ENCODE assay signal across 14 cellular contexts in the genomic region with DNA sequence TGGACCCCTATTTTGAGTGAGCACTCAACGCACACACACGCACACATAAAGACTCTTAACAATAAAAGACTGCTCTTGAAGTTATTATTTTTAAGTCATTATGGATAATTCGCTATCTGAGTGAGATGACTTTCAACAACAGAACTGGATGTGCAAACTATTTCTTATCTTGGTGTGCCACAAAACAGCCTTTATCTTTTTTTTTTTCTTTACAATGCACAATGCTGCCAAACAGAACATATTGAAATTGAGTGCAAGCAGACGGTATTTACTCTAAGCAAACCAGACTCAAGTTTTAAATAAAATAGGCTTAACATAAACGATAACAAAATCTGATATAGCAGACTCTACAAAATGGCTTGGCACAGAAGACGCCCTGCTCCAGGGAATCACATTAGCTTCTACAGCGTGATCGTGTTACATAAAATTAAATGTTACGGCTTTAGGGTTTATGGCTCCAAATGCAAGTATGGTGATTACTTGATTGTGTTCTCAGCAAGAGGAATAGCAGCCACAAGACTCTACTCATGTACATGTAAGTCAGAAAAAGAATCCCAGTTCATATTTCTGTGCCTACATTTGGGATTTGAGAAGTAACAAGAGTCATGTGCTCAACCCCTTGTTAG. TPM values are rescaled to one million over a fixed set of nuclear protein-coding genes. Genes with fewer than 3 reads are reported as not detected.
DNase-seq lines count a peak whose midpoint lies in the region; TF ChIP-seq lines count a peak whose summit lies in the region.
"Had no signal": no experiment of that assay in that cellular context is flagged by ENCODE, and none has a peak within 500 bp of the region (broad histone marks: within the 10 kb centered on the region; RNA-seq: fewer than 3 reads in every experiment).

No MANE protein-coding gene starts in this region.

- H3K9me3 ChIP-seq in A673 (ENCODE audit: low read depth, low read length, poor library complexity, severe bottlenecking) (no peaks in the 10 kb centered on the region), HEK293 (ENCODE audit: control insufficient read depth, insufficient read depth, low read depth, low read length) (no peaks in the 10 kb centered on the region), SK-N-MC (ENCODE audit: low read depth, low read length) (peaks cover 8% of the 10 kb centered on the region; the same call in 1 of the 2 replicates)

- H3K4me3 ChIP-seq in A673 (ENCODE audit: low read depth, low read length, poor library complexity, severe bottlenecking) (no peak overlapping the region), HEK293 (ENCODE audit: low read depth, low read length) (no peak overlapping the region), SK-N-MC (peak overlapping the region; percentile 73)

- H3K4me3 Mint-ChIP-seq in immature natural killer cell: no peak overlapping the region
- H3K4me3 Mint-ChIP-seq in activated T-helper 1 cell treated with anti-CD3 and anti-CD28 coated beads, Interleukin-12 subunit alpha, Interleukin-12 subunit beta, Interleukin-2, Interleukin-4 antibody, amounts not matched to agents 30 ng/mL and 10 ng/mL and 1 ng/mL, durations not matched to agents 14 hours and 24 hours and 36 hours: no peak overlapping the region

- DNase-seq in A673 (ENCODE audit: low spot score): no peak
- peak; percentile 50 for DNase-seq in SK-N-MC (ENCODE audit: low read depth, low spot score)
- peak; percentile 67 for DNase-seq in fibroblast of peridontal ligament (ENCODE audit: extremely low read depth)
- no peak for DNase-seq in glomerular visceral epithelial cell (ENCODE audit: extremely low spot score)
- no peak for DNase-seq in immature natural killer cell
- DNase-seq in activated T-helper 1 cell treated with anti-CD3 and anti-CD28 coated beads, Interleukin-12 subunit alpha, Interleukin-12 subunit beta, Interleukin-2, Interleukin-4 antibody, amounts not matched to agents 30 ng/mL and 10 ng/mL and 1 ng/mL, durations not matched to agents 14 hours and 24 hours and 36 hours (ENCODE audit: low spot score): no peak
- DNase-seq: DMS153, Karpas-422, MM.1S, NCI-H1417 treated with DMSO at 0.1 percent for 48 hours, NCI-H1930, NCI-H524 had no signal

- H3K9me3 Mint-ChIP-seq in immature natural killer cell: no peaks in the 10 kb centered on the region
- no peaks in the 10 kb centered on the region for H3K9me3 Mint-ChIP-seq in activated T-helper 1 cell treated with anti-CD3 and anti-CD28 coated beads, Interleukin-12 subunit alpha, Interleukin-12 subunit beta, Interleukin-2, Interleukin-4 antibody, amounts not matched to agents 30 ng/mL and 10 ng/mL and 1 ng/mL, durations not matched to agents 14 hours and 24 hours and 36 hours

- H3K27ac ChIP-seq in A673 (ENCODE audit: low read depth, low read length, poor library complexity, severe bottlenecking) (peak overlapping the region; percentile 21), HEK293 (ENCODE audit: extremely low read depth, low read depth, low read length) (no peak overlapping the region), SK-N-MC (peak overlapping the region; percentile 98)
- H3K27ac ChIP-seq: RWPE1 had no signal

- H3K36me3 ChIP-seq in A673 (ENCODE audit: insufficient read depth, low read length, poor library complexity, severe bottlenecking) (no peaks in the 10 kb centered on the region), HEK293 (ENCODE audit: control insufficient read depth in 2 of 2, insufficient read depth in 1 of 2, low read length in 2 of 2) (no peaks in the 10 kb centered on the region), SK-N-MC (ENCODE audit: insufficient read depth, low read length) (no peaks in the 10 kb centered on the region)

- BruUV-seq in A673 (replicated peaks; lab: Mats Ljungman, UMichigan): no TSS peak

- no peaks in the 10 kb centered on the region for H3K27me3 ChIP-seq in A673 (replicated peaks; ENCODE audit: insufficient read depth, low read depth, low read length, poor library complexity)

- peaks cover 0 to 33% (median 10%) of the 10 kb centered on the region in 3 donors for H3K27me3 Mint-ChIP-seq in immature natural killer cell (ENCODE audit: low read depth in 3 of 3)
- no peaks in the 10 kb centered on the region for H3K27me3 Mint-ChIP-seq in activated T-helper 1 cell treated with anti-CD3 and anti-CD28 coated beads, Interleukin-12 subunit alpha, Interleukin-12 subunit beta, Interleukin-2, Interleukin-4 antibody, amounts not matched to agents 30 ng/mL and 10 ng/mL and 1 ng/mL, durations not matched to agents 14 hours and 24 hours and 36 hours (ENCODE audit: insufficient read depth)

- POLR2A ChIA-PET in A673 (lab: Charles Lee; ENCODE audit: low non-redundant PET): no interaction called here
- POLR2A ChIA-PET in HEK293 (lab: Yijun Ruan, JAX): no interaction called here

- CTCF ChIA-PET in A673 (lab: Charles Lee) (interaction anchor here (0.6 kb wide), 1 partner anchor 667 kb away, joined by 3 read pairs; the partner anchor contains the start of gene EVC2), HEK293 (lab: Yijun Ruan, JAX) (interaction anchor here (0.8 to 1.4 kb wide), 2 partner anchors 8 to 9 kb away, joined by 3 to 5 read pairs; partner anchors contain the start of gene STK32B)

- H3K27ac Mint-ChIP-seq in immature natural killer cell: no peak overlapping the region
- no peak overlapping the region for H3K27ac Mint-ChIP-seq in activated T-helper 1 cell treated with anti-CD3 and anti-CD28 coated beads, Interleukin-12 subunit alpha, Interleukin-12 subunit beta, Interleukin-2, Interleukin-4 antibody, amounts not matched to agents 30 ng/mL and 10 ng/mL and 1 ng/mL, durations not matched to agents 14 hours and 24 hours and 36 hours

- H3K4me1 ChIP-seq in A673 (ENCODE audit: insufficient read depth, low read length, poor library complexity, severe bottlenecking) (peaks cover 33% of the 10 kb centered on the region), HEK293 (ENCODE audit: control insufficient read depth, insufficient read depth, low read length) (peaks cover 6% of the 10 kb centered on the region; the same call in 1 of the 2 replicates)

- TF ChIP-seq CTCF in A673 (conservative IDR thresholded peaks at IDR 0.05; ENCODE audit: low read depth, low read length) (no peak), HEK293 (tag by site-specific recombination; IDR thresholded peaks at IDR 0.05) (no peak)

- H3K36me3 Mint-ChIP-seq in immature natural killer cell: no peaks in the 10 kb centered on the region
- H3K36me3 Mint-ChIP-seq in activated T-helper 1 cell treated with anti-CD3 and anti-CD28 coated beads, Interleukin-12 subunit alpha, Interleukin-12 subunit beta, Interleukin-2, Interleukin-4 antibody, amounts not matched to agents 30 ng/mL and 10 ng/mL and 1 ng/mL, durations not matched to agents 14 hours and 24 hours and 36 hours (ENCODE audit: low read depth): no peaks in the 10 kb centered on the region

- peaks cover 6 to 16% of the 10 kb centered on the region in 2 donors for H3K4me1 Mint-ChIP-seq in immature natural killer cell
- no peaks in the 10 kb centered on the region for H3K4me1 Mint-ChIP-seq in activated T-helper 1 cell treated with anti-CD3 and anti-CD28 coated beads, Interleukin-12 subunit alpha, Interleukin-12 subunit beta, Interleukin-2, Interleukin-4 antibody, amounts not matched to agents 30 ng/mL and 10 ng/mL and 1 ng/mL, durations not matched to agents 14 hours and 24 hours and 36 hours (ENCODE audit: low read depth)

- intact Hi-C loops in A673 (cut with micrococcal nuclease; ENCODE audit: unreplicated experiment): no loop called here
- intact Hi-C loops in activated T-helper 1 cell treated with anti-CD3 and anti-CD28 coated beads, Interleukin-12 subunit alpha, Interleukin-12 subunit beta, Interleukin-2, Interleukin-4 antibody, amounts not matched to agents 30 ng/mL and 10 ng/mL and 1 ng/mL, durations not matched to agents 14 hours and 24 hours and 36 hours (cut with micrococcal nuclease): no loop called here

- H3K9ac ChIP-seq in SK-N-MC (ENCODE audit: insufficient read length): peak overlapping the region; percentile 70

TF ChIP-seq in HEK293, 187 proteins besides CTCF, POLR2A, EP300 and RAD21 (continues in another document):
- TF ChIP-seq KLF8 (tag by site-specific recombination; IDR thresholded peaks at IDR 0.05) (no peak), ZFP41 (tag by site-specific recombination; IDR thresholded peaks at IDR 0.05; ENCODE audit: borderline replicate concordance) (no peak), ZBTB8A (tag by site-specific recombination; IDR thresholded peaks at IDR 0.05) (no peak), PRDM6 (tag by site-specific recombination; IDR thresholded peaks at IDR 0.05) (peak; percentile 85), SP7 (tag by site-specific recombination; IDR thresholded peaks at IDR 0.05) (peak; percentile 72), ZNF2 (tag by site-specific recombination; IDR thresholded peaks at IDR 0.05) (no peak), OVOL3 (tag by site-specific recombination; IDR thresholded peaks at IDR 0.05) (0 out of 2 replicates have a peak, but pooled peaks have one; percentile 44), ZNF121 (tag by site-specific recombination; IDR thresholded peaks at IDR 0.05) (no peak), ZEB2 (tag by site-specific recombination; IDR thresholded peaks at IDR 0.05) (0 out of 2 replicates have a peak, but pooled peaks have one; percentile 36), ZNF843 (tag by site-specific recombination; IDR thresholded peaks at IDR 0.05) (peak; percentile 65)

RNA-seq across cellular contexts. Expression of gene STK32B, which starts 9.6 kb away (rescaled TPM):
- 14.2 and 15.1 TPM in 2 replicates for total RNA-seq in A673 (2021)
- not detected for polyA plus RNA-seq in immature natural killer cell
- not detected in 2 replicates for total RNA-seq in activated T-helper 1 cell treated with anti-CD3 and anti-CD28 coated beads, Interleukin-12 subunit alpha, Interleukin-12 subunit beta, Interleukin-2, Interleukin-4 antibody, amounts not matched to agents 30 ng/mL and 10 ng/mL and 1 ng/mL, durations not matched to agents 14 hours and 24 hours and 36 hours

RNA-seq across cellular contexts. Expression of gene CYTL1, which starts 22.5 kb away (rescaled TPM):
- total RNA-seq in A673 (2021): 7.5 and 9.1 TPM in 2 replicates
- 10 to 100 TPM in 1 of 3 donors, 1 to 10 TPM in 1, under 1 TPM in 1; 0.91 to 13.5 (median 3.4) TPM for polyA plus RNA-seq in immature natural killer cell
- not detected in 2 replicates for total RNA-seq in activated T-helper 1 cell treated with anti-CD3 and anti-CD28 coated beads, Interleukin-12 subunit alpha, Interleukin-12 subunit beta, Interleukin-2, Interleukin-4 antibody, amounts not matched to agents 30 ng/mL and 10 ng/mL and 1 ng/mL, durations not matched to agents 14 hours and 24 hours and 36 hours

Comparison
In these comparisons a context has a peak if more than half of its experiments do, and no peak if none do; other contexts are left out.
1. DNase-seq: peak in SK-N-MC (single experiment) and fibroblast of peridontal ligament (single experiment); none in A673 (single experiment), glomerular visceral epithelial cell (single experiment), immature natural killer cell (0 of 3) and activated T-helper 1 cell treated with anti-CD3 and anti-CD28 coated beads, Interleukin-12 subunit alpha, Interleukin-12 subunit beta, Interleukin-2, Interleukin-4 antibody, amounts not matched to agents 30 ng/mL and 10 ng/mL and 1 ng/mL, durations not matched to agents 14 hours and 24 hours and 36 hours (single experiment).
2. RNA of gene STK32B, which starts 9.6 kb away (total RNA-seq): 14.2 to 15.1 TPM in A673; not detected in activated T-helper 1 cell treated with anti-CD3 and anti-CD28 coated beads, Interleukin-12 subunit alpha, Interleukin-12 subunit beta, Interleukin-2, Interleukin-4 antibody, amounts not matched to agents 30 ng/mL and 10 ng/mL and 1 ng/mL, durations not matched to agents 14 hours and 24 hours and 36 hours; every median in the first group is over 10 times any median in the second.